1 cellular context compared by ENCODE assay signal in the genomic region with DNA sequence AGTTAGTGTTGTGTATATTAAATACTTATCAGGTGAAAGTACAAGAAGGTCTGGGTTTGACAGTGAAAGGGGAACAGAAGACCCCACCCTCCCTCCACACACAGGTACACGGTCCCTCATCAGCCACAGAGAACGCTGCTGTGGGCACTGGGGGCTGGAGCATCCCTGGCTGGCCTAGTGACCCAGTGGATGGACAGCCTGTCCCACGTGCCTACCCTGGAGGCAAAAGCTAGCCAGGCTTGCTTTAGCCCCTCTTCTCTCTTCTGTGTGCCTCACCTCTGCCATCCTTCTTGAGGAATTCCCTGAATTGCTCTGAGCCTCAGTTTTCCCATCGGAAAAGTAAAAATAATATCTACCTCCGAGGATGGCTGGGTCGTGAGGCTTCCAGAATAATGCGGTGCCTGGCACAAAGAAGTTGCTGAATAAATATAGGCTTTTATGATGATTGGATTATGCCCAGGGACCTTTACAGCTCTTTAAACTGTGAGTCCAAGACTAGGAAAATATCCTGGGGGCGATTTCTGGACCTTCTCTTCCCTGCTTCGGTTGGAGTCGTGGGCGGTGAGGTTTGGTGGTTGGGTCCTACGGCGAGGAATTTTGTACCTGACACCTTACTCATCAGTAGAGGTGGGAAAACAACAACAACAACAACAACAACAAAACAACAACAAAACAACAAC.
TF ChIP-seq lines count a peak whose summit lies in the region.

No MANE protein-coding gene starts in this region.

TF ChIP-seq in GM23338, 12 proteins besides CTCF, POLR2A, EP300 and RAD21 (continued from another document):
- TF ChIP-seq STAT1 (IDR thresholded peaks at IDR 0.05; ENCODE audit: unreplicated experiment) (no peak), EZH2 (IDR thresholded peaks at IDR 0.05; ENCODE audit: low read depth, unreplicated experiment) (no peak), ZNF114 (CRISPR knock-in tag; IDR thresholded peaks at IDR 0.05) (no peak), JUNB (IDR thresholded peaks at IDR 0.05; ENCODE audit: unreplicated experiment) (no peak), POLR2AphosphoS5 (IDR thresholded peaks at IDR 0.05; ENCODE audit: low read depth) (no peak), EZH2phosphoT487 (IDR thresholded peaks at IDR 0.05; ENCODE audit: unreplicated experiment) (no peak)
- TF ChIP-seq, protein P1, sequence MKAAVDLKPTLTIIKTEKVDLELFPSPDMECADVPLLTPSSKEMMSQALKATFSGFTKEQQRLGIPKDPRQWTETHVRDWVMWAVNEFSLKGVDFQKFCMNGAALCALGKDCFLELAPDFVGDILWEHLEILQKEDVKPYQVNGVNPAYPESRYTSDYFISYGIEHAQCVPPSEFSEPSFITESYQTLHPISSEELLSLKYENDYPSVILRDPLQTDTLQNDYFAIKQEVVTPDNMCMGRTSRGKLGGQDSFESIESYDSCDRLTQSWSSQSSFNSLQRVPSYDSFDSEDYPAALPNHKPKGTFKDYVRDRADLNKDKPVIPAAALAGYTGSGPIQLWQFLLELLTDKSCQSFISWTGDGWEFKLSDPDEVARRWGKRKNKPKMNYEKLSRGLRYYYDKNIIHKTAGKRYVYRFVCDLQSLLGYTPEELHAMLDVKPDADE (IDR thresholded peaks at IDR 0.05) = no peak
- TF ChIP-seq, protein P2, sequence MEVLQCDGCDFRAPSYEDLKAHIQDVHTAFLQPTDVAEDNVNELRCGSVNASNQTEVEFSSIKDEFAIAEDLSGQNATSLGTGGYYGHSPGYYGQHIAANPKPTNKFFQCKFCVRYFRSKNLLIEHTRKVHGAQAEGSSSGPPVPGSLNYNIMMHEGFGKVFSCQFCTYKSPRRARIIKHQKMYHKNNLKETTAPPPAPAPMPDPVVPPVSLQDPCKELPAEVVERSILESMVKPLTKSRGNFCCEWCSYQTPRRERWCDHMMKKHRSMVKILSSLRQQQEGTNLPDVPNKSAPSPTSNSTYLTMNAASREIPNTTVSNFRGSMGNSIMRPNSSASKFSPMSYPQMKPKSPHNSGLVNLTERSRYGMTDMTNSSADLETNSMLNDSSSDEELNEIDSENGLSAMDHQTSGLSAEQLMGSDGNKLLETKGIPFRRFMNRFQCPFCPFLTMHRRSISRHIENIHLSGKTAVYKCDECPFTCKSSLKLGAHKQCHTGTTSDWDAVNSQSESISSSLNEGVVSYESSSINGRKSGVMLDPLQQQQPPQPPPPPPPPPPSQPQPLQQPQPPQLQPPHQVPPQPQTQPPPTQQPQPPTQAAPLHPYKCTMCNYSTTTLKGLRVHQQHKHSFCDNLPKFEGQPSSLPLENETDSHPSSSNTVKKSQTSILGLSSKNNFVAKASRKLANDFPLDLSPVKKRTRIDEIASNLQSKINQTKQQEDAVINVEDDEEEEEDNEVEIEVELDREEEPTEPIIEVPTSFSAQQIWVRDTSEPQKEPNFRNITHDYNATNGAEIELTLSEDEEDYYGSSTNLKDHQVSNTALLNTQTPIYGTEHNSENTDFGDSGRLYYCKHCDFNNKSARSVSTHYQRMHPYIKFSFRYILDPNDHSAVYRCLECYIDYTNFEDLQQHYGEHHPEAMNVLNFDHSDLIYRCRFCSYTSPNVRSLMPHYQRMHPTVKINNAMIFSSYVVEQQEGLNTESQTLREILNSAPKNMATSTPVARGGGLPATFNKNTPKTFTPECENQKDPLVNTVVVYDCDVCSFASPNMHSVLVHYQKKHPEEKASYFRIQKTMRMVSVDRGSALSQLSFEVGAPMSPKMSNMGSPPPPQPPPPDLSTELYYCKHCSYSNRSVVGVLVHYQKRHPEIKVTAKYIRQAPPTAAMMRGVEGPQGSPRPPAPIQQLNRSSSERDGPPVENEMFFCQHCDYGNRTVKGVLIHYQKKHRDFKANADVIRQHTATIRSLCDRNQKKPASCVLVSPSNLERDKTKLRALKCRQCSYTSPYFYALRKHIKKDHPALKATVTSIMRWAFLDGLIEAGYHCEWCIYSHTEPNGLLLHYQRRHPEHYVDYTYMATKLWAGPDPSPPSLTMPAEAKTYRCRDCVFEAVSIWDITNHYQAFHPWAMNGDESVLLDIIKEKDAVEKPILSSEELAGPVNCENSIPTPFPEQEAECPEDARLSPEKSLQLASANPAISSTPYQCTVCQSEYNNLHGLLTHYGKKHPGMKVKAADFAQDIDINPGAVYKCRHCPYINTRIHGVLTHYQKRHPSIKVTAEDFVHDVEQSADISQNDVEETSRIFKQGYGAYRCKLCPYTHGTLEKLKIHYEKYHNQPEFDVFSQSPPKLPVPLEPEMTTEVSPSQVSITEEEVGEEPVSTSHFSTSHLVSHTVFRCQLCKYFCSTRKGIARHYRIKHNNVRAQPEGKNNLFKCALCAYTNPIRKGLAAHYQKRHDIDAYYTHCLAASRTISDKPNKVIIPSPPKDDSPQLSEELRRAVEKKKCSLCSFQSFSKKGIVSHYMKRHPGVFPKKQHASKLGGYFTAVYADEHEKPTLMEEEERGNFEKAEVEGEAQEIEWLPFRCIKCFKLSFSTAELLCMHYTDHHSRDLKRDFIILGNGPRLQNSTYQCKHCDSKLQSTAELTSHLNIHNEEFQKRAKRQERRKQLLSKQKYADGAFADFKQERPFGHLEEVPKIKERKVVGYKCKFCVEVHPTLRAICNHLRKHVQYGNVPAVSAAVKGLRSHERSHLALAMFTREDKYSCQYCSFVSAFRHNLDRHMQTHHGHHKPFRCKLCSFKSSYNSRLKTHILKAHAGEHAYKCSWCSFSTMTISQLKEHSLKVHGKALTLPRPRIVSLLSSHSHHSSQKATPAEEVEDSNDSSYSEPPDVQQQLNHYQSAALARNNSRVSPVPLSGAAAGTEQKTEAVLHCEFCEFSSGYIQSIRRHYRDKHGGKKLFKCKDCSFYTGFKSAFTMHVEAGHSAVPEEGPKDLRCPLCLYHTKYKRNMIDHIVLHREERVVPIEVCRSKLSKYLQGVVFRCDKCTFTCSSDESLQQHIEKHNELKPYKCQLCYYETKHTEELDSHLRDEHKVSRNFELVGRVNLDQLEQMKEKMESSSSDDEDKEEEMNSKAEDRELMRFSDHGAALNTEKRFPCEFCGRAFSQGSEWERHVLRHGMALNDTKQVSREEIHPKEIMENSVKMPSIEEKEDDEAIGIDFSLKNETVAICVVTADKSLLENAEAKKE (CRISPR knock-in tag; IDR thresholded peaks at IDR 0.05) = no peak
TF ChIP-seq in GM23338: peak in this region for 0.
